Comparison of ENCODE assay signal across 9 cellular contexts in the genomic region with DNA sequence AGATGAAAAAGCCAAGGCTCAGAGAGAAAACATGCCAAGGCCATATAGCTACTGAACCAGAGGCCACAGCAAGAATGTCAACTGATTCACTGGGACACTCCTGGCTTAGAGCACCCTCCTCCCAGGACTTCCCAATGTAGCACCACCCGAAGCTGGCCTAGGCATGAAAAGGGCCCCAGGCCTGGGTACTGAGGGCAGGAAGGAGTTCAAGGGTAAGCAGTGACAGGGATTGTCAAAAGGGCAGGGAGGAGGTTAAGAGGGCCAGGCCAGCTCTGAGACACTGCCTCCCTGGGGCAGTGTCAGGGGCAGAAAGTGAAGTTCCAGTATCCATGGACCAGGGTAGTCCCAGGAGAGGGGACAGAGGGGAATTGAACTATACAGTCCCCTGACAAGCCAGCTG. TPM values are rescaled to one million over a fixed set of nuclear protein-coding genes. Genes with fewer than 3 reads are reported as not detected.
"Had no signal": no experiment of that assay in that cellular context is flagged by ENCODE, and none has a peak within 500 bp of the region (broad histone marks: within the 10 kb centered on the region; RNA-seq: fewer than 3 reads in every experiment).

No MANE protein-coding gene starts in this region.

- ATAC-seq: HepG2, K562 had no signal

- H3K27ac ChIP-seq: HL-60 had no signal

- DNase-seq: IMR-90, KBM-7, KG1 had no signal

- H3K4me3 ChIP-seq: K562 had no signal

RNA-seq across cellular contexts. Expression of gene FRMPD2, which starts 57.8 kb away (rescaled TPM):
- total RNA-seq: HT-29, HT1080 had no signal
- polyA plus RNA-seq: IgD-negative memory B cell, IMR-90 had no signal
